In the genomic region with DNA sequence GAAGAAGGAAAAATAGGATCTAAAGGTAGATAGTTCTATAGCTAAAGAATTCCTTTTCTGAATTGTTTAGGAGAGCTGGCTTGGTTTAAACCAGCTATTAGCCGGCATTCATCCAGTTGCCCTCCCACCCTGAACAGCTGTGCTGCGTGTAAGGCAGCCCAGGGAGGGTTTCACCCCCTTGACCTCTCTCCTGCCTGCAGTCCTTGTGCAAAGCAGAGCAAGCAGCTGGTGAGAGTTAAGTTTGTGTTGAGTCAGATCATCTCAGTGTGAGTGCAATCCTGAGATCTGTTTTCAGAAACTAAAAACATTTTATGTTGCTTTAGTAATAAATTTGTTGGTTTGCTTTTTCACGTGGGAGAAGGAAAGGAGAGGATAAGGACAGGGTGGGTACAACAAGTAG, we compare ENCODE assay signal across 9 cellular contexts. TPM values are rescaled to one million over a fixed set of nuclear protein-coding genes. Genes with fewer than 3 reads are reported as not detected.
DNase-seq lines count a peak whose midpoint lies in the region; ATAC-seq and TF ChIP-seq lines count a peak whose summit lies in the region.
"Had no signal": no experiment of that assay in that cellular context is flagged by ENCODE, and none has a peak within 500 bp of the region (broad histone marks: within the 10 kb centered on the region; RNA-seq: fewer than 3 reads in every experiment).

No MANE protein-coding gene starts in this region.

- TF ChIP-seq CTCF in colonic mucosa (IDR thresholded peaks at IDR 0.05), result no peak

- ATAC-seq in left colon (no peak), GM21367 (IDR thresholded peaks at IDR 0.05; ENCODE audit: unreplicated experiment) (no peak)

- intact Hi-C loops in colonic mucosa (cut with DNase I) (no loop called here), left colon (cut with DNase I, micrococcal nuclease) (no loop called here)

- H3K27ac ChIP-seq in colonic mucosa, result peak overlapping the region; percentile 34
- H3K27ac ChIP-seq in muscle layer of duodenum (ENCODE audit: low read length), result peak overlapping the region; percentile 71

- no peak overlapping the region for H3K9ac ChIP-seq in colonic mucosa (ENCODE audit: low read depth in 2 of 2, low read length in 2 of 2)

- no peaks in the 10 kb centered on the region for H3K9me3 ChIP-seq in MG63
- H3K9me3 ChIP-seq in colonic mucosa, result no peaks in the 10 kb centered on the region
- H3K9me3 ChIP-seq in muscle layer of duodenum (ENCODE audit: control insufficient read depth in 1 of 2, low read length in 2 of 2), result no peaks in the 10 kb centered on the region

- peaks cover 3% of the 10 kb centered on the region for H3K4me1 ChIP-seq in colonic mucosa
- peaks cover 9 to 27% of the 10 kb centered on the region in 2 donors for H3K4me1 ChIP-seq in muscle layer of duodenum (ENCODE audit: control insufficient read depth in 1 of 2, insufficient read depth in 2 of 2, low read length in 2 of 2)

- H3K4me3 ChIP-seq in MG63, result no peak overlapping the region
- H3K4me3 ChIP-seq in colonic mucosa, result no peak overlapping the region
- H3K4me3 ChIP-seq in muscle layer of duodenum (ENCODE audit: low read depth in 1 of 2, low read length in 2 of 2), result no peak overlapping the region

- no peaks in the 10 kb centered on the region; the same call in 1 of the 2 replicates for H3K36me3 ChIP-seq in MG63
- H3K36me3 ChIP-seq in colonic mucosa, result no peaks in the 10 kb centered on the region
- H3K36me3 ChIP-seq in muscle layer of duodenum (ENCODE audit: control insufficient read depth in 1 of 2, insufficient read depth in 2 of 2, low read length in 2 of 2), result no peaks in the 10 kb centered on the region

- DNase-seq in AG08395 (ENCODE audit: low spot score) (peak; percentile 80), MG63 (peak; percentile 87), colonic mucosa (no peak), left colon (no peak), NCI-H1092 (lab: John Stamatoyannopoulos, UW) (no peak)
- no peak for DNase-seq in stimulated activated CD4-positive, alpha-beta T cell treated with anti-CD3 and anti-CD28 coated beads, Interleukin-15, amount 100 ng/mL, for 24 hours
- DNase-seq: NCI-H345 had no signal

- H3K27me3 ChIP-seq in MG63 (no peaks in the 10 kb centered on the region), colonic mucosa (no peaks in the 10 kb centered on the region), muscle layer of duodenum (ENCODE audit: low read depth, low read length) (no peaks in the 10 kb centered on the region)

RNA-seq across cellular contexts. Expression of a gene that starts 13.0 kb away (rescaled TPM):
- 7.4 and 8.7 TPM in 2 replicates for total RNA-seq in MG63 (2014; rRNA removed; shearing (Covaris generic); ENCODE audit: low replicate concordance)
- total RNA-seq in colonic mucosa (10 to 100 TPM; 12.3 to 19.7 TPM), left colon (10 to 100 TPM; 20.5 to 26.2 TPM)

RNA-seq across cellular contexts. Expression of a gene that starts 13.9 kb away (rescaled TPM):
- total RNA-seq in MG63 (2014; rRNA removed; shearing (Covaris generic); ENCODE audit: low replicate concordance), result 6.4 and 10.7 TPM in 2 replicates
- total RNA-seq in colonic mucosa (10 to 100 TPM; 10.8 to 11.6 TPM), left colon (10 to 100 TPM in 1 of 2 donors, 1 to 10 TPM in 1; 10.0 to 10.5 TPM)

RNA-seq across cellular contexts. Expression of a gene that starts 46.5 kb away (rescaled TPM):
- 114 and 120 TPM in 2 replicates for total RNA-seq in MG63 (2014; rRNA removed; shearing (Covaris generic); ENCODE audit: low replicate concordance)
- total RNA-seq in colonic mucosa, result 100 to 1,000 TPM in 1 of 2 donors, 10 to 100 TPM in 1; 93.7 to 142 TPM
- 100 to 1,000 TPM in 1 of 2 donors, 10 to 100 TPM in 1; 84.2 to 113 TPM for total RNA-seq in left colon

Comparison
In these comparisons a context has a peak if more than half of its experiments do, and no peak if none do; other contexts are left out.
1. DNase-seq: peak in AG08395 (single experiment) and MG63 (single experiment); none in colonic mucosa (single experiment), stimulated activated CD4-positive, alpha-beta T cell treated with anti-CD3 and anti-CD28 coated beads, Interleukin-15, amount 100 ng/mL, for 24 hours (single experiment), left colon (0 of 2) and NCI-H1092 (single experiment).